In genomic region chr15:76309561-76310330, GRCh38 we compare ENCODE assay signal across 1 cellular context.
TF ChIP-seq lines count a peak whose summit lies in the region.

No MANE protein-coding gene starts in this region.

TF ChIP-seq in WTC11, 78 proteins besides CTCF, POLR2A, EP300 and RAD21 (continued from another document):
- no peak for TF ChIP-seq FOXP4 (CRISPR knock-in tag; IDR thresholded peaks at IDR 0.05)
